ENCODE assay signal across 19 cellular contexts in genomic region chrX:49589769-49590478, GRCh38. TPM values are rescaled to one million over a fixed set of nuclear protein-coding genes. Genes with fewer than 3 reads are reported as not detected.
DNase-seq lines count a peak whose midpoint lies in the region; ATAC-seq and TF ChIP-seq lines count a peak whose summit lies in the region.
"Not testable (repeated sequence)": the region's sequence is repeated elsewhere in the genome, so short reads cannot be mapped to it uniquely, and the experiment has no call there.
"Had no signal": no experiment of that assay in that cellular context is flagged by ENCODE, and none has a peak within 500 bp of the region (broad histone marks: within the 10 kb centered on the region; RNA-seq: fewer than 3 reads in every experiment).

No MANE protein-coding gene starts in this region.

- H3K4me1 Mint-ChIP-seq in chondrocyte (ENCODE audit: low read depth): not testable (repeated sequence)

- TF ChIP-seq POLR2A in ovary (IDR thresholded peaks at IDR 0.05): not testable (repeated sequence)

- H3K4me1 ChIP-seq in RWPE2 (ENCODE audit: insufficient read depth, poor library complexity, severe bottlenecking); lower lobe of right lung; ovary (ENCODE audit: insufficient read depth): not testable (repeated sequence)

- H3K27ac Mint-ChIP-seq in chondrocyte (ENCODE audit: unreplicated experiment): not testable (repeated sequence)

- not testable (repeated sequence) for H3K4me3 ChIP-seq in RWPE2 (ENCODE audit: severe bottlenecking); lower lobe of right lung; ovary

- not testable (repeated sequence) for H3K36me3 Mint-ChIP-seq in chondrocyte (ENCODE audit: low read depth)

- 86 to 91% (median 89%) methylated on average over 25 to 33 of the region's 37 CpGs for WGBS in ovary, 3 donors

- H3K27ac ChIP-seq in RWPE2 (ENCODE audit: poor library complexity, severe bottlenecking); lower lobe of right lung; ovary: not testable (repeated sequence)

- H3K9me3 Mint-ChIP-seq in chondrocyte (ENCODE audit: low read depth): not testable (repeated sequence)

- not testable (repeated sequence) for H3K27me3 Mint-ChIP-seq in chondrocyte (ENCODE audit: low read depth)

- H3K4me3 Mint-ChIP-seq in chondrocyte (ENCODE audit: unreplicated experiment): not testable (repeated sequence)

- intact Hi-C loops in left cardiac atrium (cut with DNase I); lower lobe of right lung (cut with DNase I); ovary (cut with DNase I): not testable (repeated sequence)

- TF ChIP-seq EP300 in ovary (IDR thresholded peaks at IDR 0.05): not testable (repeated sequence)

- not testable (repeated sequence) for ATAC-seq in RWPE2 (ENCODE audit: low read depth); left cardiac atrium; lower lobe of right lung

- not testable (repeated sequence) for TF ChIP-seq CTCF in RWPE2 (IDR thresholded peaks at IDR 0.05; ENCODE audit: poor library complexity, severe bottlenecking); chondrocyte (IDR thresholded peaks at IDR 0.05); lower lobe of right lung (IDR thresholded peaks at IDR 0.05); ovary (IDR thresholded peaks at IDR 0.05)

- DNase-seq in RWPE2 (ENCODE audit: low spot score) (peak; percentile 58), chondrocyte (ENCODE audit: low spot score) (peak; percentile 100), left cardiac atrium (peak; percentile 23), lower lobe of right lung (peak; percentile 37), ovary (peak; percentile 7 to 40 (median 32)), ureter (ENCODE audit: low spot score) (peak; percentile 51)
- peak; percentile 50 for DNase-seq in activated CD8-positive, alpha-beta memory T cell treated with anti-CD3 and anti-CD28 coated beads, Interleukin-2, amount 50 U/mL, for 48 hours
- peak; percentile 2 for DNase-seq in stimulated activated CD4-positive, alpha-beta T cell treated with anti-CD3 and anti-CD28 coated beads, Interleukin-4, amount 100 ng/mL, for 1 hour

- not testable (repeated sequence) for H3K27me3 ChIP-seq in RWPE2 (ENCODE audit: insufficient read depth, poor library complexity, severe bottlenecking); lower lobe of right lung (ENCODE audit: low read depth); ovary

- H3K36me3 ChIP-seq in RWPE2 (ENCODE audit: low read depth); lower lobe of right lung; ovary: not testable (repeated sequence)

- H3K9me3 ChIP-seq in RWPE2 (ENCODE audit: severe bottlenecking); lower lobe of right lung; ovary: not testable (repeated sequence)

RNA-seq across cellular contexts. Expression of gene GAGE2A, which starts 0.6 kb away (rescaled TPM):
- not detected in 3 replicates for total RNA-seq in chondrocyte
- not detected for total RNA-seq in left cardiac atrium
- not detected for total RNA-seq in lower lobe of right lung
- not detected for total RNA-seq in ovary
- polyA plus RNA-seq in ovary: not detected
- not detected for total RNA-seq in ureter
- total RNA-seq: bronchial epithelial cell, glomerular endothelial cell, GM23338, lower leg skin, mucosa of gallbladder, NCI-H460, prostate gland, SJCRH30, skeletal muscle tissue, tibial nerve had no signal
- polyA plus RNA-seq: AG04450, GM23338 had no signal

RNA-seq across cellular contexts. Expression of gene GAGE1, which starts 8.9 kb away (rescaled TPM):
- total RNA-seq in chondrocyte: not detected in 3 replicates
- total RNA-seq in left cardiac atrium: not detected
- total RNA-seq in lower lobe of right lung: not detected
- 1 to 10 TPM in 1 of 7 donors, not detected in 6; 1.0 TPM for total RNA-seq in ovary
- polyA plus RNA-seq in ovary: not detected
- total RNA-seq in ureter: not detected
- total RNA-seq: bronchial epithelial cell, glomerular endothelial cell, GM23338, lower leg skin, NCI-H460, SJCRH30, skeletal muscle tissue, tibial nerve had no signal
- polyA plus RNA-seq: AG04450 had no signal

RNA-seq across cellular contexts. Expression of gene GAGE12H, which starts 10.2 kb away (rescaled TPM):
- total RNA-seq in chondrocyte (not detected in 3 replicates), left cardiac atrium (not detected), lower lobe of right lung (not detected), ovary (not detected), ureter (not detected)
- polyA plus RNA-seq in ovary: not detected
- total RNA-seq: bronchial epithelial cell, glomerular endothelial cell, GM23338, lower leg skin, mucosa of gallbladder, NCI-H460, prostate gland, SJCRH30, skeletal muscle tissue, tibial nerve had no signal
- polyA plus RNA-seq: AG04450, GM23338 had no signal

RNA-seq across cellular contexts. Expression of gene GAGE12G, which starts 19.7 kb away (rescaled TPM):
- not detected in 3 replicates for total RNA-seq in chondrocyte
- total RNA-seq in left cardiac atrium: not detected
- not detected for total RNA-seq in lower lobe of right lung
- not detected for total RNA-seq in ovary
- polyA plus RNA-seq in ovary: not detected
- not detected for total RNA-seq in ureter
- total RNA-seq: bronchial epithelial cell, glomerular endothelial cell, GM23338, lower leg skin, mucosa of gallbladder, NCI-H460, prostate gland, SJCRH30, skeletal muscle tissue, tibial nerve had no signal
- polyA plus RNA-seq: AG04450, GM23338 had no signal

RNA-seq across cellular contexts. Expression of gene GAGE12F, which starts 29.3 kb away (rescaled TPM):
- total RNA-seq in chondrocyte (not detected in 3 replicates), left cardiac atrium (not detected), lower lobe of right lung (not detected), ovary (not detected), ureter (not detected)
- polyA plus RNA-seq in ovary: not detected
- total RNA-seq: bronchial epithelial cell, glomerular endothelial cell, GM23338, lower leg skin, NCI-H460, SJCRH30, skeletal muscle tissue, tibial nerve had no signal
- polyA plus RNA-seq: AG04450, GM23338 had no signal

Comparison
In these comparisons a context has a peak if more than half of its experiments do, and no peak if none do; other contexts are left out.
1. DNase-seq: peak in every context shown above with its lines; median percentile 100 in chondrocyte; 58 in RWPE2; 51 in ureter; 50 in activated CD8-positive, alpha-beta memory T cell treated with anti-CD3 and anti-CD28 coated beads, Interleukin-2, amount 50 U/mL, for 48 hours; 37 in lower lobe of right lung; 32 in ovary; 23 in left cardiac atrium; 2 in stimulated activated CD4-positive, alpha-beta T cell treated with anti-CD3 and anti-CD28 coated beads, Interleukin-4, amount 100 ng/mL, for 1 hour.